8 cellular contexts compared by ENCODE assay signal in genomic region chr7:45001138-45001694, GRCh38. TPM values are rescaled to one million over a fixed set of nuclear protein-coding genes. Genes with fewer than 3 reads are reported as not detected.
DNase-seq lines count a peak whose midpoint lies in the region; ATAC-seq and TF ChIP-seq lines count a peak whose summit lies in the region.

No MANE protein-coding gene starts in this region.

- intact Hi-C loops in CD8-positive, alpha-beta T cell (cut with DNase I, micrococcal nuclease): loop anchor here in 1 of 2 experiments (1.0 to 10.0 kb wide), 3 partner anchors 26 to 135 kb away; no protein-coding TSS in a partner anchor
- intact Hi-C loops in ovary (cut with DNase I): loop anchor here in 1 of 4 donors (10.0 kb wide), 1 partner anchor 104 kb away; no protein-coding TSS in a partner anchor

- H3K27me3 ChIP-seq in CD8-positive, alpha-beta T cell (ENCODE audit: insufficient read depth, low read length): no peaks in the 10 kb centered on the region
- H3K27me3 ChIP-seq in ovary: no peaks in the 10 kb centered on the region

- H3K36me3 Mint-ChIP-seq in CD8-positive, alpha-beta T cell: peaks cover 17% of the 10 kb centered on the region
- H3K36me3 Mint-ChIP-seq in activated CD4-positive, alpha-beta memory T cell treated with anti-CD3 and anti-CD28 coated beads, Interleukin-2, amount 10 ng/mL, durations not matched to agents 7 days and 5 days (ENCODE audit: low read depth): peaks cover 16% of the 10 kb centered on the region
- H3K36me3 Mint-ChIP-seq in endothelial cell (ENCODE audit: low read depth, unreplicated experiment): peaks cover 4% of the 10 kb centered on the region

- no peak for TF ChIP-seq POLR2A in ovary (IDR thresholded peaks at IDR 0.05)

- peak overlapping the region; percentile 94 for H3K27ac Mint-ChIP-seq in CD8-positive, alpha-beta T cell
- H3K27ac Mint-ChIP-seq in activated CD4-positive, alpha-beta memory T cell treated with anti-CD3 and anti-CD28 coated beads, Interleukin-2, amount 10 ng/mL, durations not matched to agents 7 days and 5 days: peak overlapping the region; percentile 85
- H3K27ac Mint-ChIP-seq in endothelial cell (ENCODE audit: unreplicated experiment): peak overlapping the region; percentile 88

- peaks cover 30% of the 10 kb centered on the region for H3K4me1 ChIP-seq in CD8-positive, alpha-beta T cell (ENCODE audit: insufficient read depth, low read length)
- H3K4me1 ChIP-seq in ovary (ENCODE audit: insufficient read depth): peaks cover 3% of the 10 kb centered on the region

- 40 to 50% (median 43%) methylated on average over 10 of the region's 10 CpGs for WGBS in ovary, 3 donors

- CTCF ChIA-PET in CD8-positive, alpha-beta T cell (lab: Charles Lee): interaction anchor here (0.6 to 6.3 kb wide), 13 partner anchors 13 to 203 kb away, joined by 3 to 52 read pairs (median 4); no protein-coding TSS in a partner anchor
- CTCF ChIA-PET in activated CD4-positive, alpha-beta memory T cell treated with anti-CD3 and anti-CD28 coated beads, Interleukin-2, amount 10 ng/mL, durations not matched to agents 7 days and 5 days (lab: Charles Lee): interaction anchor here (0.7 to 8.0 kb wide), 15 partner anchors 15 to 136 kb away, joined by 3 to 88 read pairs (median 5); partner anchors contain the start of genes MYO1G and TBRG4

- TF ChIP-seq CTCF in CD8-positive, alpha-beta T cell (IDR thresholded peaks at IDR 0.05): no peak
- TF ChIP-seq CTCF in endothelial cell (IDR thresholded peaks at IDR 0.05; ENCODE audit: unreplicated experiment): no peak
- TF ChIP-seq CTCF in ovary (IDR thresholded peaks at IDR 0.05): no peak

- peak overlapping the region; percentile 78 for H3K4me3 ChIP-seq in CD8-positive, alpha-beta T cell (ENCODE audit: low read depth, low read length)
- peak overlapping the region; percentile 84 for H3K4me3 ChIP-seq in ovary

- H3K27me3 Mint-ChIP-seq in CD8-positive, alpha-beta T cell (ENCODE audit: low read depth): no peaks in the 10 kb centered on the region
- H3K27me3 Mint-ChIP-seq in activated CD4-positive, alpha-beta memory T cell treated with anti-CD3 and anti-CD28 coated beads, Interleukin-2, amount 10 ng/mL, durations not matched to agents 7 days and 5 days: no peaks in the 10 kb centered on the region
- peaks cover 8% of the 10 kb centered on the region for H3K27me3 Mint-ChIP-seq in endothelial cell (ENCODE audit: unreplicated experiment)

- peak overlapping the region; percentile 55 for H3K27ac ChIP-seq in CD8-positive, alpha-beta T cell (ENCODE audit: low read depth, low read length)
- no peak overlapping the region for H3K27ac ChIP-seq in ovary

- peak overlapping the region; percentile 87 for H3K4me3 Mint-ChIP-seq in CD8-positive, alpha-beta T cell
- peak overlapping the region; percentile 85 for H3K4me3 Mint-ChIP-seq in activated CD4-positive, alpha-beta memory T cell treated with anti-CD3 and anti-CD28 coated beads, Interleukin-2, amount 10 ng/mL, durations not matched to agents 7 days and 5 days
- H3K4me3 Mint-ChIP-seq in endothelial cell (ENCODE audit: unreplicated experiment): peak overlapping the region; percentile 91

- POLR2A ChIA-PET in CD8-positive, alpha-beta T cell (lab: Charles Lee): interaction anchor here (0.9 to 4.3 kb wide), 18 partner anchors 15 to 511 kb away, joined by 3 to 111 read pairs (median 6); partner anchors contain the start of genes H2AZ2, MYO1G, NACAD and PURB
- POLR2A ChIA-PET in activated CD4-positive, alpha-beta memory T cell treated with anti-CD3 and anti-CD28 coated beads, Interleukin-2, amount 10 ng/mL, durations not matched to agents 7 days and 5 days (lab: Charles Lee): interaction anchor here (0.7 to 10.5 kb wide), 24 partner anchors 10 to 419 kb away, joined by 3 to 493 read pairs (median 4); partner anchors contain the start of genes H2AZ2, MYO1G, OGDH and PURB

- peak; percentile 52 for ATAC-seq in CD8-positive, alpha-beta T cell
- peak; percentile 41 for ATAC-seq in GM19351 (IDR thresholded peaks at IDR 0.05; ENCODE audit: unreplicated experiment)
- no peak for ATAC-seq in HG03039 (IDR thresholded peaks at IDR 0.05; ENCODE audit: unreplicated experiment)

- H3K36me3 ChIP-seq in CD8-positive, alpha-beta T cell (ENCODE audit: insufficient read depth, low read length): no peaks in the 10 kb centered on the region
- no peaks in the 10 kb centered on the region for H3K36me3 ChIP-seq in ovary

- H3K4me1 Mint-ChIP-seq in CD8-positive, alpha-beta T cell (ENCODE audit: low read depth): peaks cover 47% of the 10 kb centered on the region
- peaks cover 55% of the 10 kb centered on the region for H3K4me1 Mint-ChIP-seq in activated CD4-positive, alpha-beta memory T cell treated with anti-CD3 and anti-CD28 coated beads, Interleukin-2, amount 10 ng/mL, durations not matched to agents 7 days and 5 days
- H3K4me1 Mint-ChIP-seq in endothelial cell (ENCODE audit: unreplicated experiment): peaks cover 19% of the 10 kb centered on the region

- no peaks in the 10 kb centered on the region for H3K9me3 Mint-ChIP-seq in CD8-positive, alpha-beta T cell
- no peaks in the 10 kb centered on the region for H3K9me3 Mint-ChIP-seq in activated CD4-positive, alpha-beta memory T cell treated with anti-CD3 and anti-CD28 coated beads, Interleukin-2, amount 10 ng/mL, durations not matched to agents 7 days and 5 days
- no peaks in the 10 kb centered on the region for H3K9me3 Mint-ChIP-seq in endothelial cell (ENCODE audit: unreplicated experiment)

- no peak for TF ChIP-seq EP300 in ovary (IDR thresholded peaks at IDR 0.05)

- no peaks in the 10 kb centered on the region for H3K9me3 ChIP-seq in CD8-positive, alpha-beta T cell (ENCODE audit: low read length)
- H3K9me3 ChIP-seq in ovary: no peaks in the 10 kb centered on the region

- DNase-seq in CD8-positive, alpha-beta T cell: peak in 6 of 7 experiments; percentile 30 to 84 (median 64)
- peak; percentile 29 to 44 for DNase-seq in Kasumi-1 (lab: John Stamatoyannopoulos, UW)
- peak; percentile 55 for DNase-seq in activated CD4-positive, alpha-beta memory T cell treated with anti-CD3 and anti-CD28 coated beads, Interleukin-2, amount 10 ng/mL, durations not matched to agents 7 days and 5 days
- no peak for DNase-seq in endothelial cell (ENCODE audit: low spot score)
- no peak for DNase-seq in ovary
- no peak for DNase-seq in AG20443 (ENCODE audit: low spot score)

RNA-seq across cellular contexts. Expression of gene CCM2, which starts 1.2 kb away (rescaled TPM):
- 10 to 100 TPM; 42.8 to 44.6 TPM for total RNA-seq in CD8-positive, alpha-beta T cell
- 100 to 1,000 TPM; 130 to 134 TPM for total RNA-seq in activated CD4-positive, alpha-beta memory T cell treated with anti-CD3 and anti-CD28 coated beads, Interleukin-2, amount 10 ng/mL, durations not matched to agents 7 days and 5 days
- total RNA-seq in endothelial cell (ENCODE audit: unreplicated experiment) (59.8 TPM), ovary (10 to 100 TPM; 16.2 to 34.6 (median 23.5) TPM)
- 10 to 100 TPM; 21.2 to 23.1 TPM for polyA plus RNA-seq in ovary

RNA-seq across cellular contexts. Expression of gene MYO1G, which starts 22.4 kb away (rescaled TPM):
- 100 to 1,000 TPM; 142 to 143 TPM for total RNA-seq in CD8-positive, alpha-beta T cell
- total RNA-seq in activated CD4-positive, alpha-beta memory T cell treated with anti-CD3 and anti-CD28 coated beads, Interleukin-2, amount 10 ng/mL, durations not matched to agents 7 days and 5 days: 100 to 1,000 TPM; 572 to 576 TPM
- 0.13 TPM for total RNA-seq in endothelial cell (ENCODE audit: unreplicated experiment)
- 1 to 10 TPM in 4 of 7 donors, under 1 TPM in 3; 0.48 to 2.4 (median 1.0) TPM for total RNA-seq in ovary
- polyA plus RNA-seq in ovary: 1 to 10 TPM in 1 of 2 donors, under 1 TPM in 1; 0.64 to 1.1 TPM

Comparison
In these comparisons a context has a peak if more than half of its experiments do, and no peak if none do; other contexts are left out.
1. DNase-seq: peak in CD8-positive, alpha-beta T cell (6 of 7), Kasumi-1 (2 of 2) and activated CD4-positive, alpha-beta memory T cell treated with anti-CD3 and anti-CD28 coated beads, Interleukin-2, amount 10 ng/mL, durations not matched to agents 7 days and 5 days (single experiment); none in endothelial cell (single experiment), ovary (0 of 5) and AG20443 (single experiment).
2. RNA of gene MYO1G, which starts 22.4 kb away (total RNA-seq): 572 to 576 TPM in activated CD4-positive, alpha-beta memory T cell treated with anti-CD3 and anti-CD28 coated beads, Interleukin-2, amount 10 ng/mL, durations not matched to agents 7 days and 5 days and 142 to 143 TPM in CD8-positive, alpha-beta T cell; 0.48 to 2.4 TPM in ovary and 0.13 TPM in endothelial cell (single experiment); every median in the first group is over 10 times any median in the second.
3. Peak in every context shown above with its lines, with median percentiles within 50 percentile points of each other: H3K27ac Mint-ChIP-seq and H3K4me3 Mint-ChIP-seq.